ENCODE assay signal across 10 cellular contexts in the genomic region with DNA sequence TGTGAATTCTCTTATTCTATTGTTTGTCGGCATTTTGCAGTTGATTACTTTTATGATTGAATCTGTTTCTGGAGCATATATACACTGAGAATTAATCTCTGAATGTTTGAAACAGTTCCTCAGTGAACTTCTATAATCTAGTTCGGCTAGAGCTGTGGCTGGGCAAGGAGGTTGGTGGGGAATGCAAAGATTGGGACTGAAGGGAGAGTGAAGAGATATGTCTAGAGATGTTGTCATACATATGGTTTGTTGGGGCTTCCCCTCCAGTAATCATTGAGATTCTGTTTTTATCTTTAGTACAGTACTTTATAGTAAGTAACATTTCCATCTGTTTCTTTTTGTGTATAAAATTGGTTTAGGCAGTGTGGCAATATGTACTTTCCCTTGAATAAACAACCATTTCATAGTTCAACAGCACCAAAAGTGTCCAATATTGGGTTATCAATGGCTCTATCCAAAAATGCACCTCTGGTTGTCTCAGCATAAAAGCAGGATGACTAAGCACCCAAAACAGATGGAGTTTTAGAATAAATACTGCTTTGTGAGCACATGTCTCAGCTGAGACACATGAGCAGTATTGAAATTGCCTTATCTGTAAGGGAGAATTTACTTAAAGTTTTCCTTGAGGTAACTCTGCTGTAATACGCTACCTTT. TPM values are rescaled to one million over a fixed set of nuclear protein-coding genes. Genes with fewer than 3 reads are reported as not detected.
DNase-seq lines count a peak whose midpoint lies in the region; ATAC-seq, FAIRE-seq and TF ChIP-seq lines count a peak whose summit lies in the region.
"Had no signal": no experiment of that assay in that cellular context is flagged by ENCODE, and none has a peak within 500 bp of the region (broad histone marks: within the 10 kb centered on the region; RNA-seq: fewer than 3 reads in every experiment).

No MANE protein-coding gene starts in this region.

- peak; percentile 55 for FAIRE-seq in keratinocyte (lab: Jason Lieb, UNC)

- H3K4me1 ChIP-seq in GM23338 (ENCODE audit: insufficient read depth) = peaks cover 23% of the 10 kb centered on the region; the same call in 1 of the 2 replicates
- peaks cover 44% of the 10 kb centered on the region for H3K4me1 ChIP-seq in adipocyte (ENCODE audit: control insufficient read depth, insufficient read depth, low read length)
- H3K4me1 ChIP-seq in keratinocyte (ENCODE audit: control insufficient read depth, extremely low read depth, insufficient read depth, low read length) = peaks cover 8% of the 10 kb centered on the region
- H3K4me1 ChIP-seq in stomach = peaks cover 35 to 98% (median 73%) of the 10 kb centered on the region in 4 donors

- no peak overlapping the region for H3K4me3 ChIP-seq in AG04450 (ENCODE audit: low read depth, low read length)
- H3K4me3 ChIP-seq in GM23338 = no peak overlapping the region
- H3K4me3 ChIP-seq in adipocyte (ENCODE audit: low read length) = no peak overlapping the region
- no peak overlapping the region for H3K4me3 ChIP-seq in keratinocyte (ENCODE audit: control insufficient read depth in 2 of 3, extremely low read depth in 1 of 3, insufficient read depth in 2 of 3, low read depth in 1 of 3, low read length in 3 of 3)
- no peak overlapping the region for H3K4me3 ChIP-seq in stomach

- dilution Hi-C loops in keratinocyte (cut with MboI; ENCODE audit: extremely low pct_ligation_motif_present, low sequenced_read_pairs) = no loop called here

- H2AFZ ChIP-seq in GM23338 (no peak overlapping the region), keratinocyte (ENCODE audit: control insufficient read depth, low read length) (no peak overlapping the region)

- H3K9me2 ChIP-seq in GM23338 (ENCODE audit: insufficient read depth) = no peaks in the 10 kb centered on the region

- peak; percentile 23 for DNase-seq in AG04450 (ENCODE audit: low read depth, low spot score)
- no peak for DNase-seq in GM23338 (ENCODE audit: low spot score)
- peak; percentile 55 for DNase-seq in adipocyte (ENCODE audit: low read depth)
- DNase-seq in keratinocyte (ENCODE audit: low read depth, low spot score) = no peak
- DNase-seq in stomach = no peak
- DNase-seq in dermis blood vessel endothelial cell = no peak
- DNase-seq in H4 (ENCODE audit: low spot score) = no peak
- DNase-seq: activated CD4-positive, alpha-beta T cell treated with anti-CD3 and anti-CD28 coated beads for 48 hours; effector memory CD4-positive, alpha-beta T cell had no signal

- peaks cover 9% of the 10 kb centered on the region for H3K4me1 Mint-ChIP-seq in GM23338

- H3K36me3 ChIP-seq in GM23338 (ENCODE audit: insufficient read depth) (peaks cover 8% of the 10 kb centered on the region; the same call in 1 of the 2 replicates), adipocyte (ENCODE audit: control insufficient read depth, insufficient read depth, low read length, severe bottlenecking) (peaks cover 27% of the 10 kb centered on the region), keratinocyte (ENCODE audit: control insufficient read depth in 2 of 2, extremely low read depth in 1 of 2, insufficient read depth in 2 of 2, low read length in 2 of 2) (peaks cover 5 to 19% of the 10 kb centered on the region in 2 experiments), stomach (peaks cover 0 to 22% (median 20%) of the 10 kb centered on the region in 4 donors)

- TF ChIP-seq CTCF in AG04450 (IDR thresholded peaks at IDR 0.05; ENCODE audit: low read depth, low read length) = no peak
- TF ChIP-seq CTCF in GM23338 (conservative IDR thresholded peaks at IDR 0.05; ENCODE audit: low read depth in 2 of 2) = no peak
- TF ChIP-seq CTCF in keratinocyte (optimal IDR thresholded peaks at IDR 0.05 in 1 of 3, IDR thresholded peaks at IDR 0.05 in 1 of 3, conservative IDR thresholded peaks at IDR 0.05 in 1 of 3; ENCODE audit: extremely low read depth in 1 of 3, insufficient read depth in 2 of 3, low read length in 3 of 3) = no peak
- TF ChIP-seq CTCF in stomach (IDR thresholded peaks at IDR 0.05) = no peak

- H3K9ac ChIP-seq in adipocyte (ENCODE audit: low read length) (no peak overlapping the region), keratinocyte (ENCODE audit: control insufficient read depth, extremely low read depth, insufficient read depth, low read length) (no peak overlapping the region)

- no peak for TF ChIP-seq POLR2A in stomach (IDR thresholded peaks at IDR 0.05)

- H3K9me1 ChIP-seq in keratinocyte (ENCODE audit: control insufficient read depth, extremely low read depth, insufficient read depth, low read length) = no peaks in the 10 kb centered on the region

- H3K9me3 ChIP-seq in AG04450 (ENCODE audit: control insufficient read depth, insufficient read depth, low read length) (no peaks in the 10 kb centered on the region), adipocyte (ENCODE audit: control insufficient read depth, low read length) (no peaks in the 10 kb centered on the region), keratinocyte (ENCODE audit: control insufficient read depth, low read depth, low read length) (no peaks in the 10 kb centered on the region), stomach (no peaks in the 10 kb centered on the region)

- peak overlapping the region; percentile 12; the same call in 1 of the 2 replicates for H3K27ac Mint-ChIP-seq in GM23338

- POLR2A ChIA-PET in AG04450 (lab: Yijun Ruan, JAX) = interaction anchor here (0.9 kb wide), 1 partner anchor 11 kb away, joined by 5 read pairs; no protein-coding TSS in a partner anchor

- TF ChIP-seq EP300 in stomach (IDR thresholded peaks at IDR 0.05) = no peak

- no peak overlapping the region for H3K4me2 ChIP-seq in GM23338
- H3K4me2 ChIP-seq in keratinocyte (ENCODE audit: control insufficient read depth, extremely low read depth, insufficient read depth, low read depth, low read length) = no peak overlapping the region

- no peaks in the 10 kb centered on the region for H3F3A ChIP-seq in GM23338 (replicated peaks; ENCODE audit: low read depth)

- CTCF ChIA-PET in AG04450 (lab: Charles Lee) = no interaction called here

- intact Hi-C loops in stomach (cut with DNase I; ENCODE audit: low total_unique reads) = no loop called here

- H3K27me3 ChIP-seq in AG04450 (ENCODE audit: control insufficient read depth, insufficient read depth, low read length) (no peaks in the 10 kb centered on the region), GM23338 (ENCODE audit: insufficient read depth) (no peaks in the 10 kb centered on the region), adipocyte (replicated peaks; ENCODE audit: control insufficient read depth, insufficient read depth, low read length) (no peaks in the 10 kb centered on the region), keratinocyte (ENCODE audit: control insufficient read depth, extremely low read depth, insufficient read depth, low read length) (no peaks in the 10 kb centered on the region), stomach (no peaks in the 10 kb centered on the region)

- H3K27me3 Mint-ChIP-seq in GM23338 (ENCODE audit: insufficient read depth, low read depth, poor library complexity) = no peaks in the 10 kb centered on the region

- H4K20me1 ChIP-seq in GM23338 (replicated peaks; ENCODE audit: insufficient read depth) (peaks cover 90% of the 10 kb centered on the region), keratinocyte (ENCODE audit: control insufficient read depth, extremely low read depth, insufficient read depth, low read length) (peaks cover 29% of the 10 kb centered on the region)

- no peak overlapping the region for H3K4me3 Mint-ChIP-seq in GM23338

- H3K36me3 Mint-ChIP-seq in GM23338 (ENCODE audit: low read depth) = peaks cover 26% of the 10 kb centered on the region; the same call in 2 of the 3 replicates

- H3K27ac ChIP-seq in AG04450 (ENCODE audit: low read depth, low read length) = no peak overlapping the region
- no peak overlapping the region for H3K27ac ChIP-seq in GM23338 (ENCODE audit: low read depth)
- no peak overlapping the region for H3K27ac ChIP-seq in keratinocyte (ENCODE audit: control insufficient read depth, insufficient read depth, low read length)
- no peak overlapping the region for H3K27ac ChIP-seq in stomach

- WGBS in stomach, 5 donors = 27 to 41% (median 31%) methylated on average over 3 of the region's 3 CpGs

- H3K79me2 ChIP-seq in GM23338 (replicated peaks; ENCODE audit: insufficient read depth) (peaks cover 100% of the 10 kb centered on the region), keratinocyte (ENCODE audit: control insufficient read depth, insufficient read depth, low read length) (peaks cover 100% of the 10 kb centered on the region)

- no peaks in the 10 kb centered on the region for H3K9me3 Mint-ChIP-seq in GM23338

- ATAC-seq in GM23338 (no peak), HG02938 (IDR thresholded peaks at IDR 0.05; ENCODE audit: unreplicated experiment) (no peak)

TF ChIP-seq in GM23338, 12 proteins besides CTCF, POLR2A, EP300 and RAD21 (continues in another document):
- TF ChIP-seq EZH2 (IDR thresholded peaks at IDR 0.05; ENCODE audit: low read depth, unreplicated experiment) (no peak), CREB1 (CRISPR knock-in tag; IDR thresholded peaks at IDR 0.05; ENCODE audit: low read depth) (no peak)

RNA-seq across cellular contexts. Expression of gene WAC, which starts 36.7 kb away (rescaled TPM):
- polyA plus RNA-seq in AG04450 (2011; rRNA removed) (76.7 and 90.5 TPM in 2 replicates), GM23338 (2016; fragmentation: Nextera tagmentation; extraction: Ambion mirVana) (52.8 and 59.4 TPM in 2 replicates), keratinocyte (61.8 to 80.8 TPM (median 70.1 TPM) in 3 replicates), stomach (10 to 100 TPM; 22.8 to 52.4 (median 31.4) TPM)
- 61.7 and 77.5 TPM in 2 replicates for polyA minus RNA-seq in AG04450 (2011; rRNA and poly(A)+ RNA removed)
- 106 and 116 TPM in 2 replicates for total RNA-seq in GM23338 (2014; rRNA removed; shearing (Covaris generic))
- polyA plus RNA-seq in keratinocyte (2011; ENCODE audit: low read depth) = 76.7 TPM
- polyA plus RNA-seq in keratinocyte (2011; cell fraction: cytosol; rRNA removed) = 38.1 and 71.1 TPM in 2 replicates
- 70.1 and 75.4 TPM in 2 replicates for polyA plus RNA-seq in keratinocyte (2011; cell fraction: nucleus; rRNA removed)
- 41.1 and 50.1 TPM in 2 replicates for polyA plus RNA-seq in keratinocyte (2012; ENCODE audit: low replicate concordance)
- 33.0 to 79.8 TPM (median 67.6 TPM) in 3 replicates for polyA minus RNA-seq in keratinocyte
- polyA minus RNA-seq in keratinocyte (2011; cell fraction: cytosol; rRNA and poly(A)+ RNA removed) = 26.3 TPM
- polyA minus RNA-seq in keratinocyte (2011; cell fraction: nucleus; rRNA and poly(A)+ RNA removed) = 42.7 and 86.0 TPM in 2 replicates
- total RNA-seq in stomach (100 to 1,000 TPM in 4 of 5 donors, 10 to 100 TPM in 1; 79.0 to 182 (median 137) TPM), dermis blood vessel endothelial cell (51.6 and 59.9 TPM in 2 replicates)
- total RNA-seq in H4 (2014; rRNA removed; shearing (Covaris generic)) = 39.5 and 47.1 TPM in 2 replicates

Comparison
In these comparisons a context has a peak if more than half of its experiments do, and no peak if none do; other contexts are left out.
1. DNase-seq: peak in AG04450 (single experiment) and adipocyte (single experiment); none in GM23338 (single experiment), keratinocyte (single experiment), stomach (single experiment), dermis blood vessel endothelial cell (single experiment) and H4 (single experiment).